In the genomic region with DNA sequence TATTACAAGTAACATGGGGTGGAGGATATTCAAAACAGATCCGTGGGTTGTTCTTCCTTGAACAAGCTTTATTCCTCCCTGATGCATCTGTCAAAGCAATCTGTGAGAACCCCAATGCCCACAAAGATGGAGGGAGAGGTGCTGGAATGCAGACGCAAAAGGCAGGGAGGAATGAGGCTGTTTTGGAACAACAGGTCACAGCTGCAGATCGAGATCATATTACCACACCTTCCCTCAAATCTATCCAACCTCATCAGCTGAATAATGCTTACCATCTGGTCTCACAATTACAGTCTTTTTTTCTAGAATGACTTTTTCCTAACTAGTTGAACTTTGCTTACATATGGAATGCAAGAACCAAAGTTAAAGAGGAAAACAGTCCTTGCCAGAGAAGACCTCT, we compare ENCODE assay signal across 17 cellular contexts.
DNase-seq lines count a peak whose midpoint lies in the region; ATAC-seq and TF ChIP-seq lines count a peak whose summit lies in the region.
"Had no signal": no experiment of that assay in that cellular context is flagged by ENCODE, and none has a peak within 500 bp of the region (broad histone marks: within the 10 kb centered on the region; RNA-seq: fewer than 3 reads in every experiment).

No MANE protein-coding gene starts in this region.

- H3K36me3 ChIP-seq in stomach: peaks cover 0 to 4% (median 1%) of the 10 kb centered on the region in 4 donors

- H3K9me3 ChIP-seq in stomach: no peaks in the 10 kb centered on the region

- no peak overlapping the region for H3K4me3 ChIP-seq in fibroblast of pulmonary artery (replicated peaks; ENCODE audit: low read depth, low read length)
- no peak overlapping the region for H3K4me3 ChIP-seq in skeletal muscle cell (ENCODE audit: low read depth, low read length)
- no peak overlapping the region for H3K4me3 ChIP-seq in stomach
- H3K4me3 ChIP-seq: K562 had no signal

- TF ChIP-seq CTCF in fibroblast of pulmonary artery (IDR thresholded peaks at IDR 0.05; ENCODE audit: low read length, missing control alignments) (no peak), stomach (IDR thresholded peaks at IDR 0.05) (no peak)

- no peak for TF ChIP-seq EP300 in stomach (IDR thresholded peaks at IDR 0.05)

- H3K27ac ChIP-seq in stomach: no peak overlapping the region
- H3K27ac ChIP-seq: 22Rv1 had no signal

- DNase-seq in NCI-H1694 treated with DMSO at 0.1 percent for 48 hours (lab: John Stamatoyannopoulos, UW) (peak; percentile 38), NCI-H1694 (lab: John Stamatoyannopoulos, UW) (no peak), NCI-H69 (lab: John Stamatoyannopoulos, UW) (peak; percentile 13), fibroblast of pulmonary artery (ENCODE audit: low read depth) (peak; percentile 64), skeletal muscle cell (ENCODE audit: low read depth) (peak; percentile 95), NCI-H146 (lab: John Stamatoyannopoulos, UW) (no peak), stomach (no peak)
- DNase-seq: activated CD4-positive, alpha-beta T cell treated with anti-CD3 and anti-CD28 coated beads for 48 hours; activated effector memory CD4-positive, alpha-beta T cell treated with Interleukin-2 at 50 U/mL for 16 hours; DMS53; naive thymus-derived CD4-positive, alpha-beta T cell; small intestine; trophoblast cell had no signal

- no peak for ATAC-seq in GM19328 (IDR thresholded peaks at IDR 0.05; ENCODE audit: unreplicated experiment)
- ATAC-seq: esophagus mucosa, K562 had no signal

- H3K4me1 ChIP-seq in stomach: peaks cover 0 to 8% (median 4%) of the 10 kb centered on the region in 4 donors

- intact Hi-C loops in stomach (cut with DNase I; ENCODE audit: low total_unique reads): no loop called here

- no peak for TF ChIP-seq POLR2A in stomach (IDR thresholded peaks at IDR 0.05)

- no peaks in the 10 kb centered on the region for H3K27me3 ChIP-seq in stomach

- WGBS in stomach, 5 donors: 58 to 71% (median 69%) methylated on average over 3 of the region's 3 CpGs

Comparison
In these comparisons a context has a peak if more than half of its experiments do, and no peak if none do; other contexts are left out.
1. DNase-seq: peak in NCI-H1694 treated with DMSO at 0.1 percent for 48 hours (single experiment), NCI-H69 (single experiment), fibroblast of pulmonary artery (single experiment) and skeletal muscle cell (single experiment); none in NCI-H1694 (single experiment), NCI-H146 (single experiment) and stomach (single experiment).